Comparison of ENCODE assay signal across 1 cellular context in the genomic region with DNA sequence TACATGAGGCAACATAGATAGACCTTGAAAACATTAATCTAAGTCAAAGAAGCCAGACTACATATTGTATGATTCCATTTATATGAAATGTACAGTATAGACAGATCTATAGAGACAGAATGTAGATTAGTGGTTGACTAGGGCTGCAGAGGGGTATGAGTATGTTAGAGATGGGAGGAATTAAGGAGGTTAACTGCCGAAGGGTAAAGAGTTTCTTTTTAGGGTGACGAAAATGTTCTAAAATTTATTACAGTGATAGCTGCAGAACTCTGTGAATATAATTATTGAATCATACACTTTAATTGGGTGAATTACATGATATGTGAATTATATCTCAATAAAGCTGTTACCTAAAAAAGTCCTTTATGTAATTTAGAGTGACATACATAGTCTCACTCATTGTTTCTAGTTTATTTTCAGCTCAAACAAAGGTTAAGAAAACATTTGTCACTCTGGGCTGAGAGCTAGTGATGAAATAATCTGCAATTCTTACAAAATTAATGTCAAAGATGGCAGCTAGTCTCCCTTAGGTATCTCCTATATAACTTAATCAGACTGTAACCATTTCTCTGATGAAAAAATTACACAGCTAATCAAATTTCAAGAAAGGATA.
A peak's percentile ranks its signal among the peaks of the same experiment; 100 is the strongest.
TF ChIP-seq lines count a peak whose summit lies in the region.

No MANE protein-coding gene starts in this region.

TF ChIP-seq in HepG2, 621 proteins besides CTCF, POLR2A, EP300 and RAD21 (continued from another document):
- TF ChIP-seq ZBTB40 (IDR thresholded peaks at IDR 0.05) = no peak
- no peak for TF ChIP-seq ZBTB40 (CRISPR knock-in tag; IDR thresholded peaks at IDR 0.05)
- TF ChIP-seq ASH2L (IDR thresholded peaks at IDR 0.05; ENCODE audit: insufficient read length, low read depth, low read length) = no peak
- no peak for TF ChIP-seq ZNF543 (CRISPR knock-in tag; IDR thresholded peaks at IDR 0.05)
- no peak for TF ChIP-seq NBN (conservative IDR thresholded peaks at IDR 0.05)
- TF ChIP-seq PRDM15 (CRISPR knock-in tag; IDR thresholded peaks at IDR 0.05) = no peak
- TF ChIP-seq ZNF775 (CRISPR knock-in tag; IDR thresholded peaks at IDR 0.05; ENCODE audit: borderline replicate concordance) = no peak
- TF ChIP-seq ATF4 (CRISPR knock-in tag; IDR thresholded peaks at IDR 0.05) = peak in 1 of 2 experiments; percentile 85; a peak in 2 of 4 replicates
- no peak for TF ChIP-seq ATF5 (CRISPR knock-in tag; IDR thresholded peaks at IDR 0.05; ENCODE audit: low read depth)
- no peak for TF ChIP-seq DDIT3 (CRISPR knock-in tag; IDR thresholded peaks at IDR 0.05)
- TF ChIP-seq MXI1 (IDR thresholded peaks at IDR 0.05; ENCODE audit: borderline replicate concordance, low read depth, low read length) = no peak
- TF ChIP-seq ZNF276 (CRISPR knock-in tag; IDR thresholded peaks at IDR 0.05; ENCODE audit: low read depth) = no peak
- peak; percentile 53; the same call in 1 of the 2 replicates for TF ChIP-seq CEBPB (IDR thresholded peaks at IDR 0.05; ENCODE audit: borderline replicate concordance, low read depth, low read length)
- no peak for TF ChIP-seq ZNF101 (CRISPR knock-in tag; IDR thresholded peaks at IDR 0.05; ENCODE audit: borderline replicate concordance, low read depth)
- no peak for TF ChIP-seq GPN1 (CRISPR knock-in tag; IDR thresholded peaks at IDR 0.05; ENCODE audit: borderline replicate concordance)
- peak; percentile 11; the same call in 1 of the 2 replicates for TF ChIP-seq GATAD2A (CRISPR knock-in tag; IDR thresholded peaks at IDR 0.05)
